16 cellular contexts compared by ENCODE assay signal in genomic region chr5:2299388-2300220, GRCh38.
"Had no signal": no experiment of that assay in that cellular context is flagged by ENCODE, and none has a peak within 500 bp of the region (broad histone marks: within the 10 kb centered on the region; RNA-seq: fewer than 3 reads in every experiment).

No MANE protein-coding gene starts in this region.

- H3K4me3 Mint-ChIP-seq: activated CD4-positive, alpha-beta memory T cell treated with anti-CD3 and anti-CD28 coated beads, Interleukin-2, amount 10 ng/mL, durations not matched to agents 7 days and 5 days; activated CD4-positive, alpha-beta T cell treated with anti-CD3 and anti-CD28 coated beads, Interleukin-2, amount 10 ng/mL, durations not matched to agents 24 days and 14 days; activated naive CD4-positive, alpha-beta T cell treated with anti-CD3 and anti-CD28 coated beads, Interleukin-2, amount 10 ng/mL, durations not matched to agents 7 days and 5 days; activated naive CD8-positive, alpha-beta T cell treated with anti-CD3 and anti-CD28 coated beads, Interleukin-2, amount 50 U/mL, for 24 hours; activated T-cell treated with anti-CD3 and anti-CD28 coated beads, Interleukin-2, amount 50 U/mL, for 72 hours; immature natural killer cell; natural killer cell treated with Interleukin-12 subunit alpha and Interleukin-12 subunit beta and Interleukin-15 and Interleukin-18, amount 100 ng/mL, for 72 hours; stimulated activated naive CD8-positive, alpha-beta T cell treated with anti-CD3 and anti-CD28 coated beads, Interleukin-15, Interleukin-2, amounts not matched to agents 100 ng/mL and 50 ng/mL, for 24 hours had no signal

- H3K27ac ChIP-seq: foreskin keratinocyte, left lung, thyroid gland had no signal

- H3K27me3 ChIP-seq: foreskin keratinocyte, thyroid gland had no signal

- H3K27ac Mint-ChIP-seq: activated CD4-positive, alpha-beta memory T cell treated with anti-CD3 and anti-CD28 coated beads, Interleukin-2, amount 10 ng/mL, durations not matched to agents 7 days and 5 days; activated CD4-positive, alpha-beta T cell treated with anti-CD3 and anti-CD28 coated beads, Interleukin-2, amount 10 ng/mL, durations not matched to agents 24 days and 14 days; activated naive CD4-positive, alpha-beta T cell treated with anti-CD3 and anti-CD28 coated beads, Interleukin-2, amount 10 ng/mL, durations not matched to agents 7 days and 5 days; activated naive CD8-positive, alpha-beta T cell treated with anti-CD3 and anti-CD28 coated beads, Interleukin-2, amount 50 U/mL, for 24 hours; activated T-cell treated with anti-CD3 and anti-CD28 coated beads, Interleukin-2, amount 50 U/mL, for 72 hours; immature natural killer cell; natural killer cell treated with Interleukin-12 subunit alpha and Interleukin-12 subunit beta and Interleukin-15 and Interleukin-18, amount 100 ng/mL, for 72 hours; stimulated activated naive CD8-positive, alpha-beta T cell treated with anti-CD3 and anti-CD28 coated beads, Interleukin-15, Interleukin-2, amounts not matched to agents 100 ng/mL and 50 ng/mL, for 24 hours had no signal

- H3K4me1 Mint-ChIP-seq: activated CD4-positive, alpha-beta memory T cell treated with anti-CD3 and anti-CD28 coated beads, Interleukin-2, amount 10 ng/mL, durations not matched to agents 7 days and 5 days; activated CD4-positive, alpha-beta T cell treated with anti-CD3 and anti-CD28 coated beads, Interleukin-2, amount 10 ng/mL, durations not matched to agents 24 days and 14 days; activated naive CD4-positive, alpha-beta T cell treated with anti-CD3 and anti-CD28 coated beads, Interleukin-2, amount 10 ng/mL, durations not matched to agents 7 days and 5 days; activated naive CD8-positive, alpha-beta T cell treated with anti-CD3 and anti-CD28 coated beads, Interleukin-2, amount 50 U/mL, for 24 hours; immature natural killer cell had no signal

- H3K4me1 ChIP-seq: foreskin keratinocyte, left lung, thyroid gland had no signal

- H3K9me3 ChIP-seq: left lung, thyroid gland had no signal

- H3K36me3 Mint-ChIP-seq: activated naive CD4-positive, alpha-beta T cell treated with anti-CD3 and anti-CD28 coated beads, Interleukin-2, amount 10 ng/mL, durations not matched to agents 7 days and 5 days; immature natural killer cell; natural killer cell treated with Interleukin-12 subunit alpha and Interleukin-12 subunit beta and Interleukin-15 and Interleukin-18, amount 100 ng/mL, for 72 hours had no signal

- H3K4me3 ChIP-seq: left lung, lung, thyroid gland had no signal

- H3K9me3 Mint-ChIP-seq: activated CD4-positive, alpha-beta memory T cell treated with anti-CD3 and anti-CD28 coated beads, Interleukin-2, amount 10 ng/mL, durations not matched to agents 7 days and 5 days; activated CD4-positive, alpha-beta T cell treated with anti-CD3 and anti-CD28 coated beads, Interleukin-2, amount 10 ng/mL, durations not matched to agents 24 days and 14 days; activated naive CD4-positive, alpha-beta T cell treated with anti-CD3 and anti-CD28 coated beads, Interleukin-2, amount 10 ng/mL, durations not matched to agents 7 days and 5 days; activated naive CD8-positive, alpha-beta T cell treated with anti-CD3 and anti-CD28 coated beads, Interleukin-2, amount 50 U/mL, for 24 hours; activated T-cell treated with anti-CD3 and anti-CD28 coated beads, Interleukin-2, amount 50 U/mL, for 72 hours; immature natural killer cell; natural killer cell treated with Interleukin-12 subunit alpha and Interleukin-12 subunit beta and Interleukin-15 and Interleukin-18, amount 100 ng/mL, for 72 hours; stimulated activated naive CD8-positive, alpha-beta T cell treated with anti-CD3 and anti-CD28 coated beads, Interleukin-15, Interleukin-2, amounts not matched to agents 100 ng/mL and 50 ng/mL, for 24 hours had no signal

- DNase-seq: activated CD4-positive, alpha-beta memory T cell treated with anti-CD3 and anti-CD28 coated beads, Interleukin-2, amount 10 ng/mL, durations not matched to agents 7 days and 5 days; activated CD4-positive, alpha-beta T cell treated with anti-CD3 and anti-CD28 coated beads, Interleukin-2, amount 10 ng/mL, durations not matched to agents 24 days and 14 days; activated effector memory CD4-positive, alpha-beta T cell treated with anti-CD3 and anti-CD28 coated beads, Interleukin-2, amount 50 U/mL, for 16 hours; activated naive CD4-positive, alpha-beta T cell treated with anti-CD3 and anti-CD28 coated beads, Interleukin-2, amount 10 ng/mL, durations not matched to agents 7 days and 5 days; activated naive CD8-positive, alpha-beta T cell treated with anti-CD3 and anti-CD28 coated beads, Interleukin-2, amount 50 U/mL, for 24 hours; activated T-cell treated with anti-CD3 and anti-CD28 coated beads, Interleukin-2, amount 50 U/mL, for 72 hours; effector CD4-positive, alpha-beta T cell; foreskin keratinocyte; immature natural killer cell; left lung; occipital lobe; substantia nigra; thyroid gland had no signal

- H3K27me3 Mint-ChIP-seq: activated CD4-positive, alpha-beta memory T cell treated with anti-CD3 and anti-CD28 coated beads, Interleukin-2, amount 10 ng/mL, durations not matched to agents 7 days and 5 days; activated CD4-positive, alpha-beta T cell treated with anti-CD3 and anti-CD28 coated beads, Interleukin-2, amount 10 ng/mL, durations not matched to agents 24 days and 14 days; activated naive CD8-positive, alpha-beta T cell treated with anti-CD3 and anti-CD28 coated beads, Interleukin-2, amount 50 U/mL, for 24 hours; stimulated activated naive CD8-positive, alpha-beta T cell treated with anti-CD3 and anti-CD28 coated beads, Interleukin-15, Interleukin-2, amounts not matched to agents 100 ng/mL and 50 ng/mL, for 24 hours had no signal

- H3K36me3 ChIP-seq: left lung, thyroid gland had no signal
